ENCODE assay signal across 11 cellular contexts in the genomic region with DNA sequence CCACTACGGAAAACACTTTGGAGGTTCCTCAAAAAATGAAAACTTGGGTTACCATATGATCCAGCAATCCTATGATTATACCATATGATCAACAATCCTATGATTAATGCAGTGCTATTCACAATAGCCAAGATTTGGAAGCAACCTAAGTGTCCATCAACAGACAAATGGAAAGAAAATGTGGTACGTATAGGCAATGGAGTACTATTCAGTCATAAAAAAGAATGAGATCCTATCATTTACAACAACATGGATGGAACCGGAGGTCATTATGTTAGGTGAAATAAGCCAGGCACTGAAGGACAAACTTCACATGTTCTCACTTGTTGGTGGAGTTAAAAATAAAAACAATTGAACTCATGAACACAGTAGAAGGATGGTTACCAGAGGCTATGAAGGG.
"Had no signal": no experiment of that assay in that cellular context is flagged by ENCODE, and none has a peak within 500 bp of the region (broad histone marks: within the 10 kb centered on the region; RNA-seq: fewer than 3 reads in every experiment).

No MANE protein-coding gene starts in this region.

- ATAC-seq: GM23338, HCT116 had no signal

- DNase-seq: GM23248, GOT3, H7, H9, HCEC 1CT, HFFc6 had no signal

- H3K9ac ChIP-seq: GM23248 had no signal

- H3K4me3 ChIP-seq: GM23248, GM23338, HAP-1 had no signal

- H3K9me3 ChIP-seq: HAP-1 had no signal

- FAIRE-seq: H1, H54 had no signal

- H2AFZ ChIP-seq: GM23248, GM23338 had no signal

- H3K4me1 Mint-ChIP-seq: GM23338, H9 had no signal

- H3K4me3 Mint-ChIP-seq: GM23338, H9, HFFc6 had no signal

- H3K27ac Mint-ChIP-seq: GM23338, H9, HFFc6 had no signal

- H3K4me2 ChIP-seq: GM23338 had no signal

- H3K27ac ChIP-seq: GM23248 had no signal
